In the genomic region with DNA sequence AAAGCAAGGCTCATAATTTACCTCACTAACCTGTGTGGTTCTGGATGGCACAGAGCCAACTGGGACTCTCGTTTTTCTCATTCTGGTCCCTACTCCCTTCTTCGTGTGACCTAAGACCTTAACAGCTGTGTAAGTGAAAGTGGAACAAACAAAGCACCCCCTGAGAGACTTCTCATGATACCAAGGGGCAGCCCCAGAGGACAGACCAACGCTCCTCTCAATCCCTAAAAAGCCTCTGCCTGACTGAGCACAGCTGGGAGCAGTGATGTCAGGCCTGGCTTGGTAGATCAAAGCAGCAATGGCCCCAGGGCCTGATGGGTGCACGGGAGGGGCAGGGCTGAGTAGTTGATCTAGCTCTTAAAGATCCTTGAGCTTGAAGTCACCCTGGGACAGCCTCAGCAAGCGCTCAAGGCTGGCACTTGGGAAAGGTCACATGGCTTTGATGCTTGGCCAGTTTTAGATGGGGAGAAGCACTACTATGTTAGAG, we compare ENCODE assay signal across 1 cellular context.
A peak's percentile ranks its signal among the peaks of the same experiment; 100 is the strongest.
TF ChIP-seq lines count a peak whose summit lies in the region.

No MANE protein-coding gene starts in this region.

TF ChIP-seq in GM12878, 131 proteins besides CTCF, POLR2A, EP300 and RAD21 (continued from another document and continues in another):
- TF ChIP-seq, protein P1, sequence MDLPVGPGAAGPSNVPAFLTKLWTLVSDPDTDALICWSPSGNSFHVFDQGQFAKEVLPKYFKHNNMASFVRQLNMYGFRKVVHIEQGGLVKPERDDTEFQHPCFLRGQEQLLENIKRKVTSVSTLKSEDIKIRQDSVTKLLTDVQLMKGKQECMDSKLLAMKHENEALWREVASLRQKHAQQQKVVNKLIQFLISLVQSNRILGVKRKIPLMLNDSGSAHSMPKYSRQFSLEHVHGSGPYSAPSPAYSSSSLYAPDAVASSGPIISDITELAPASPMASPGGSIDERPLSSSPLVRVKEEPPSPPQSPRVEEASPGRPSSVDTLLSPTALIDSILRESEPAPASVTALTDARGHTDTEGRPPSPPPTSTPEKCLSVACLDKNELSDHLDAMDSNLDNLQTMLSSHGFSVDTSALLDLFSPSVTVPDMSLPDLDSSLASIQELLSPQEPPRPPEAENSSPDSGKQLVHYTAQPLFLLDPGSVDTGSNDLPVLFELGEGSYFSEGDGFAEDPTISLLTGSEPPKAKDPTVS (IDR thresholded peaks at IDR 0.05; ENCODE audit: low read depth, low read length) = no peak
- TF ChIP-seq SUPT20H (IDR thresholded peaks at IDR 0.05; ENCODE audit: borderline replicate concordance, control insufficient read depth, low read depth, low read length) (no peak), RAD51 (IDR thresholded peaks at IDR 0.05) (no peak), WRNIP1 (IDR thresholded peaks at IDR 0.05; ENCODE audit: borderline replicate concordance, low read depth, low read length) (no peak), PML (IDR thresholded peaks at IDR 0.05; ENCODE audit: low read length) (no peak), RFX5 (IDR thresholded peaks at IDR 0.05; ENCODE audit: low read depth, low read length) (no peak), CREM (IDR thresholded peaks at IDR 0.05; ENCODE audit: low read depth) (0 out of 2 replicates have a peak, but pooled peaks have one; percentile 46), DPF2 (IDR thresholded peaks at IDR 0.05) (0 out of 2 replicates have a peak, but pooled peaks have one; percentile 30), TARDBP (IDR thresholded peaks at IDR 0.05; ENCODE audit: borderline replicate concordance) (no peak), IKZF2 (IDR thresholded peaks at IDR 0.05) (peak; percentile 74 to 75; a peak in 2 of 4 replicates), MEF2A (IDR thresholded peaks at IDR 0.05; ENCODE audit: insufficient read depth, low read depth, low read length) (peak; percentile 11; the same call in 1 of the 2 replicates), NFIC (IDR thresholded peaks at IDR 0.05; ENCODE audit: low read depth, low read length) (peak; percentile 41; the same call in 1 of the 2 replicates), NR2C1 (IDR thresholded peaks at IDR 0.05) (peak; percentile 54; the same call in 1 of the 2 replicates), JUND (IDR thresholded peaks at IDR 0.05; ENCODE audit: low read depth, low read length) (no peak), SREBF1 (IDR thresholded peaks at IDR 0.05; ENCODE audit: low read length) (no peak), TAF1 (IDR thresholded peaks at IDR 0.05; ENCODE audit: borderline replicate concordance, low read depth, low read length) (no peak), YY1 (IDR thresholded peaks at IDR 0.05; ENCODE audit: low read depth, low read length) (no peak), SMAD1 (IDR thresholded peaks at IDR 0.05; ENCODE audit: low read depth, partially characterized antibody) (peak; percentile 95), ETV6 (conservative IDR thresholded peaks at IDR 0.05 in 1 of 2, IDR thresholded peaks at IDR 0.05 in 1 of 2; ENCODE audit: borderline replicate concordance in 1 of 2, low read depth in 1 of 2) (no peak), EGR1 (IDR thresholded peaks at IDR 0.05; ENCODE audit: borderline replicate concordance in 1 of 2, low read depth in 2 of 2, low read length in 2 of 2) (no peak), SPI1 (IDR thresholded peaks at IDR 0.05; ENCODE audit: borderline replicate concordance, insufficient read depth, low read depth, low read length) (no peak)
- TF ChIP-seq, protein P2, sequence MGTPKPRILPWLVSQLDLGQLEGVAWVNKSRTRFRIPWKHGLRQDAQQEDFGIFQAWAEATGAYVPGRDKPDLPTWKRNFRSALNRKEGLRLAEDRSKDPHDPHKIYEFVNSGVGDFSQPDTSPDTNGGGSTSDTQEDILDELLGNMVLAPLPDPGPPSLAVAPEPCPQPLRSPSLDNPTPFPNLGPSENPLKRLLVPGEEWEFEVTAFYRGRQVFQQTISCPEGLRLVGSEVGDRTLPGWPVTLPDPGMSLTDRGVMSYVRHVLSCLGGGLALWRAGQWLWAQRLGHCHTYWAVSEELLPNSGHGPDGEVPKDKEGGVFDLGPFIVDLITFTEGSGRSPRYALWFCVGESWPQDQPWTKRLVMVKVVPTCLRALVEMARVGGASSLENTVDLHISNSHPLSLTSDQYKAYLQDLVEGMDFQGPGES (IDR thresholded peaks at IDR 0.05) = no peak
- TF ChIP-seq, protein P3, sequence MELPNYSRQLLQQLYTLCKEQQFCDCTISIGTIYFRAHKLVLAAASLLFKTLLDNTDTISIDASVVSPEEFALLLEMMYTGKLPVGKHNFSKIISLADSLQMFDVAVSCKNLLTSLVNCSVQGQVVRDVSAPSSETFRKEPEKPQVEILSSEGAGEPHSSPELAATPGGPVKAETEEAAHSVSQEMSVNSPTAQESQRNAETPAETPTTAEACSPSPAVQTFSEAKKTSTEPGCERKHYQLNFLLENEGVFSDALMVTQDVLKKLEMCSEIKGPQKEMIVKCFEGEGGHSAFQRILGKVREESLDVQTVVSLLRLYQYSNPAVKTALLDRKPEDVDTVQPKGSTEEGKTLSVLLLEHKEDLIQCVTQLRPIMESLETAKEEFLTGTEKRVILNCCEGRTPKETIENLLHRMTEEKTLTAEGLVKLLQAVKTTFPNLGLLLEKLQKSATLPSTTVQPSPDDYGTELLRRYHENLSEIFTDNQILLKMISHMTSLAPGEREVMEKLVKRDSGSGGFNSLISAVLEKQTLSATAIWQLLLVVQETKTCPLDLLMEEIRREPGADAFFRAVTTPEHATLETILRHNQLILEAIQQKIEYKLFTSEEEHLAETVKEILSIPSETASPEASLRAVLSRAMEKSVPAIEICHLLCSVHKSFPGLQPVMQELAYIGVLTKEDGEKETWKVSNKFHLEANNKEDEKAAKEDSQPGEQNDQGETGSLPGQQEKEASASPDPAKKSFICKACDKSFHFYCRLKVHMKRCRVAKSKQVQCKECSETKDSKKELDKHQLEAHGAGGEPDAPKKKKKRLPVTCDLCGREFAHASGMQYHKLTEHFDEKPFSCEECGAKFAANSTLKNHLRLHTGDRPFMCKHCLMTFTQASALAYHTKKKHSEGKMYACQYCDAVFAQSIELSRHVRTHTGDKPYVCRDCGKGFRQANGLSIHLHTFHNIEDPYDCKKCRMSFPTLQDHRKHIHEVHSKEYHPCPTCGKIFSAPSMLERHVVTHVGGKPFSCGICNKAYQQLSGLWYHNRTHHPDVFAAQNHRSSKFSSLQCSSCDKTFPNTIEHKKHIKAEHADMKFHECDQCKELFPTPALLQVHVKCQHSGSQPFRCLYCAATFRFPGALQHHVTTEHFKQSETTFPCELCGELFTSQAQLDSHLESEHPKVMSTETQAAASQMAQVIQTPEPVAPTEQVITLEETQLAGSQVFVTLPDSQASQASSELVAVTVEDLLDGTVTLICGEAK (IDR thresholded peaks at IDR 0.05; ENCODE audit: borderline replicate concordance) = no peak
- TF ChIP-seq, protein P4, sequence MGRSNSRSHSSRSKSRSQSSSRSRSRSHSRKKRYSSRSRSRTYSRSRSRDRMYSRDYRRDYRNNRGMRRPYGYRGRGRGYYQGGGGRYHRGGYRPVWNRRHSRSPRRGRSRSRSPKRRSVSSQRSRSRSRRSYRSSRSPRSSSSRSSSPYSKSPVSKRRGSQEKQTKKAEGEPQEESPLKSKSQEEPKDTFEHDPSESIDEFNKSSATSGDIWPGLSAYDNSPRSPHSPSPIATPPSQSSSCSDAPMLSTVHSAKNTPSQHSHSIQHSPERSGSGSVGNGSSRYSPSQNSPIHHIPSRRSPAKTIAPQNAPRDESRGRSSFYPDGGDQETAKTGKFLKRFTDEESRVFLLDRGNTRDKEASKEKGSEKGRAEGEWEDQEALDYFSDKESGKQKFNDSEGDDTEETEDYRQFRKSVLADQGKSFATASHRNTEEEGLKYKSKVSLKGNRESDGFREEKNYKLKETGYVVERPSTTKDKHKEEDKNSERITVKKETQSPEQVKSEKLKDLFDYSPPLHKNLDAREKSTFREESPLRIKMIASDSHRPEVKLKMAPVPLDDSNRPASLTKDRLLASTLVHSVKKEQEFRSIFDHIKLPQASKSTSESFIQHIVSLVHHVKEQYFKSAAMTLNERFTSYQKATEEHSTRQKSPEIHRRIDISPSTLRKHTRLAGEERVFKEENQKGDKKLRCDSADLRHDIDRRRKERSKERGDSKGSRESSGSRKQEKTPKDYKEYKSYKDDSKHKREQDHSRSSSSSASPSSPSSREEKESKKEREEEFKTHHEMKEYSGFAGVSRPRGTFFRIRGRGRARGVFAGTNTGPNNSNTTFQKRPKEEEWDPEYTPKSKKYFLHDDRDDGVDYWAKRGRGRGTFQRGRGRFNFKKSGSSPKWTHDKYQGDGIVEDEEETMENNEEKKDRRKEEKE (IDR thresholded peaks at IDR 0.05) = no peak
- TF ChIP-seq, protein P5, sequence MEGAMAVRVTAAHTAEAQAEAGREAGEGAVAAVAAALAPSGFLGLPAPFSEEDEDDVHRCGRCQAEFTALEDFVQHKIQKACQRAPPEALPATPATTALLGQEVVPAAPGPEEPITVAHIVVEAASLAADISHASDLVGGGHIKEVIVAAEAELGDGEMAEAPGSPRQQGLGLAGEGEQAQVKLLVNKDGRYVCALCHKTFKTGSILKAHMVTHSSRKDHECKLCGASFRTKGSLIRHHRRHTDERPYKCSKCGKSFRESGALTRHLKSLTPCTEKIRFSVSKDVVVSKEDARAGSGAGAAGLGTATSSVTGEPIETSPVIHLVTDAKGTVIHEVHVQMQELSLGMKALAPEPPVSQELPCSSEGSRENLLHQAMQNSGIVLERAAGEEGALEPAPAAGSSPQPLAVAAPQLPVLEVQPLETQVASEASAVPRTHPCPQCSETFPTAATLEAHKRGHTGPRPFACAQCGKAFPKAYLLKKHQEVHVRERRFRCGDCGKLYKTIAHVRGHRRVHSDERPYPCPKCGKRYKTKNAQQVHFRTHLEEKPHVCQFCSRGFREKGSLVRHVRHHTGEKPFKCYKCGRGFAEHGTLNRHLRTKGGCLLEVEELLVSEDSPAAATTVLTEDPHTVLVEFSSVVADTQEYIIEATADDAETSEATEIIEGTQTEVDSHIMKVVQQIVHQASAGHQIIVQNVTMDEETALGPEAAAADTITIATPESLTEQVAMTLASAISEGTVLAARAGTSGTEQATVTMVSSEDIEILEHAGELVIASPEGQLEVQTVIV (IDR thresholded peaks at IDR 0.05; ENCODE audit: borderline replicate concordance, partially characterized antibody) = no peak
- TF ChIP-seq, protein P6, sequence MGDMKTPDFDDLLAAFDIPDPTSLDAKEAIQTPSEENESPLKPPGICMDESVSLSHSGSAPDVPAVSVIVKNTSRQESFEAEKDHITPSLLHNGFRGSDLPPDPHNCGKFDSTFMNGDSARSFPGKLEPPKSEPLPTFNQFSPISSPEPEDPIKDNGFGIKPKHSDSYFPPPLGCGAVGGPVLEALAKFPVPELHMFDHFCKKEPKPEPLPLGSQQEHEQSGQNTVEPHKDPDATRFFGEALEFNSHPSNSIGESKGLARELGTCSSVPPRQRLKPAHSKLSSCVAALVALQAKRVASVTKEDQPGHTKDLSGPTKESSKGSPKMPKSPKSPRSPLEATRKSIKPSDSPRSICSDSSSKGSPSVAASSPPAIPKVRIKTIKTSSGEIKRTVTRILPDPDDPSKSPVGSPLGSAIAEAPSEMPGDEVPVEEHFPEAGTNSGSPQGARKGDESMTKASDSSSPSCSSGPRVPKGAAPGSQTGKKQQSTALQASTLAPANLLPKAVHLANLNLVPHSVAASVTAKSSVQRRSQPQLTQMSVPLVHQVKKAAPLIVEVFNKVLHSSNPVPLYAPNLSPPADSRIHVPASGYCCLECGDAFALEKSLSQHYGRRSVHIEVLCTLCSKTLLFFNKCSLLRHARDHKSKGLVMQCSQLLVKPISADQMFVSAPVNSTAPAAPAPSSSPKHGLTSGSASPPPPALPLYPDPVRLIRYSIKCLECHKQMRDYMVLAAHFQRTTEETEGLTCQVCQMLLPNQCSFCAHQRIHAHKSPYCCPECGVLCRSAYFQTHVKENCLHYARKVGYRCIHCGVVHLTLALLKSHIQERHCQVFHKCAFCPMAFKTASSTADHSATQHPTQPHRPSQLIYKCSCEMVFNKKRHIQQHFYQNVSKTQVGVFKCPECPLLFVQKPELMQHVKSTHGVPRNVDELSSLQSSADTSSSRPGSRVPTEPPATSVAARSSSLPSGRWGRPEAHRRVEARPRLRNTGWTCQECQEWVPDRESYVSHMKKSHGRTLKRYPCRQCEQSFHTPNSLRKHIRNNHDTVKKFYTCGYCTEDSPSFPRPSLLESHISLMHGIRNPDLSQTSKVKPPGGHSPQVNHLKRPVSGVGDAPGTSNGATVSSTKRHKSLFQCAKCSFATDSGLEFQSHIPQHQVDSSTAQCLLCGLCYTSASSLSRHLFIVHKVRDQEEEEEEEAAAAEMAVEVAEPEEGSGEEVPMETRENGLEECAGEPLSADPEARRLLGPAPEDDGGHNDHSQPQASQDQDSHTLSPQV (IDR thresholded peaks at IDR 0.05) = no peak
- TF ChIP-seq, protein P7, sequence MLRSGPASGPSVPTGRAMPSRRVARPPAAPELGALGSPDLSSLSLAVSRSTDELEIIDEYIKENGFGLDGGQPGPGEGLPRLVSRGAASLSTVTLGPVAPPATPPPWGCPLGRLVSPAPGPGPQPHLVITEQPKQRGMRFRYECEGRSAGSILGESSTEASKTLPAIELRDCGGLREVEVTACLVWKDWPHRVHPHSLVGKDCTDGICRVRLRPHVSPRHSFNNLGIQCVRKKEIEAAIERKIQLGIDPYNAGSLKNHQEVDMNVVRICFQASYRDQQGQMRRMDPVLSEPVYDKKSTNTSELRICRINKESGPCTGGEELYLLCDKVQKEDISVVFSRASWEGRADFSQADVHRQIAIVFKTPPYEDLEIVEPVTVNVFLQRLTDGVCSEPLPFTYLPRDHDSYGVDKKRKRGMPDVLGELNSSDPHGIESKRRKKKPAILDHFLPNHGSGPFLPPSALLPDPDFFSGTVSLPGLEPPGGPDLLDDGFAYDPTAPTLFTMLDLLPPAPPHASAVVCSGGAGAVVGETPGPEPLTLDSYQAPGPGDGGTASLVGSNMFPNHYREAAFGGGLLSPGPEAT (IDR thresholded peaks at IDR 0.05; ENCODE audit: low read depth) = peak; percentile 63; the same call in 1 of the 2 replicates
- TF ChIP-seq, protein P8, sequence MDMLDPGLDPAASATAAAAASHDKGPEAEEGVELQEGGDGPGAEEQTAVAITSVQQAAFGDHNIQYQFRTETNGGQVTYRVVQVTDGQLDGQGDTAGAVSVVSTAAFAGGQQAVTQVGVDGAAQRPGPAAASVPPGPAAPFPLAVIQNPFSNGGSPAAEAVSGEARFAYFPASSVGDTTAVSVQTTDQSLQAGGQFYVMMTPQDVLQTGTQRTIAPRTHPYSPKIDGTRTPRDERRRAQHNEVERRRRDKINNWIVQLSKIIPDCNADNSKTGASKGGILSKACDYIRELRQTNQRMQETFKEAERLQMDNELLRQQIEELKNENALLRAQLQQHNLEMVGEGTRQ (IDR thresholded peaks at IDR 0.05; ENCODE audit: borderline replicate concordance, low read depth, low read length) = no peak
- TF ChIP-seq, protein P9, sequence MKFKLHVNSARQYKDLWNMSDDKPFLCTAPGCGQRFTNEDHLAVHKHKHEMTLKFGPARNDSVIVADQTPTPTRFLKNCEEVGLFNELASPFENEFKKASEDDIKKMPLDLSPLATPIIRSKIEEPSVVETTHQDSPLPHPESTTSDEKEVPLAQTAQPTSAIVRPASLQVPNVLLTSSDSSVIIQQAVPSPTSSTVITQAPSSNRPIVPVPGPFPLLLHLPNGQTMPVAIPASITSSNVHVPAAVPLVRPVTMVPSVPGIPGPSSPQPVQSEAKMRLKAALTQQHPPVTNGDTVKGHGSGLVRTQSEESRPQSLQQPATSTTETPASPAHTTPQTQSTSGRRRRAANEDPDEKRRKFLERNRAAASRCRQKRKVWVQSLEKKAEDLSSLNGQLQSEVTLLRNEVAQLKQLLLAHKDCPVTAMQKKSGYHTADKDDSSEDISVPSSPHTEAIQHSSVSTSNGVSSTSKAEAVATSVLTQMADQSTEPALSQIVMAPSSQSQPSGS (IDR thresholded peaks at IDR 0.05; ENCODE audit: low read length) = peak; percentile 75
- TF ChIP-seq, protein P10, sequence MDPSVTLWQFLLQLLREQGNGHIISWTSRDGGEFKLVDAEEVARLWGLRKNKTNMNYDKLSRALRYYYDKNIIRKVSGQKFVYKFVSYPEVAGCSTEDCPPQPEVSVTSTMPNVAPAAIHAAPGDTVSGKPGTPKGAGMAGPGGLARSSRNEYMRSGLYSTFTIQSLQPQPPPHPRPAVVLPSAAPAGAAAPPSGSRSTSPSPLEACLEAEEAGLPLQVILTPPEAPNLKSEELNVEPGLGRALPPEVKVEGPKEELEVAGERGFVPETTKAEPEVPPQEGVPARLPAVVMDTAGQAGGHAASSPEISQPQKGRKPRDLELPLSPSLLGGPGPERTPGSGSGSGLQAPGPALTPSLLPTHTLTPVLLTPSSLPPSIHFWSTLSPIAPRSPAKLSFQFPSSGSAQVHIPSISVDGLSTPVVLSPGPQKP (IDR thresholded peaks at IDR 0.05; ENCODE audit: low read depth, low read length) = no peak
